ENCODE assay signal across 8 cellular contexts in genomic region chr14:65164068-65164824, GRCh38.
DNase-seq lines count a peak whose midpoint lies in the region; ATAC-seq, FAIRE-seq and TF ChIP-seq lines count a peak whose summit lies in the region.

No MANE protein-coding gene starts in this region.

- no peaks in the 10 kb centered on the region for H3K9me3 Mint-ChIP-seq in activated T-helper 2 cell treated with anti-CD3 and anti-CD28 coated beads, Interferon-gamma antibody, Interleukin-2, Interleukin-4, amounts not matched to agents 10 μg/mL and 5 μg/mL and 100 μg/mL, durations not matched to agents 14 hours and 24 hours and 36 hours

- H3K27ac Mint-ChIP-seq in activated T-helper 2 cell treated with anti-CD3 and anti-CD28 coated beads, Interferon-gamma antibody, Interleukin-2, Interleukin-4, amounts not matched to agents 10 μg/mL and 5 μg/mL and 100 μg/mL, durations not matched to agents 14 hours and 24 hours and 36 hours = no peak overlapping the region

- TF ChIP-seq POLR2A in GM12892 (IDR thresholded peaks at IDR 0.05; ENCODE audit: low read depth, low read length) (no peak), gastroesophageal sphincter (IDR thresholded peaks at IDR 0.05) (no peak)

- DNase-seq in AML-193 (lab: John Stamatoyannopoulos, UW) (peak; percentile 38 to 53), GM12892 (ENCODE audit: insufficient read length) (no peak), NCI-H2227 (lab: John Stamatoyannopoulos, UW; ENCODE audit: unreplicated experiment) (peak; percentile 59), sciatic nerve (ENCODE audit: low spot score) (no peak), UCSD-AML1 (lab: John Stamatoyannopoulos, UW; ENCODE audit: unreplicated experiment) (no peak)
- DNase-seq in activated CD8-positive, alpha-beta memory T cell treated with anti-CD3 and anti-CD28 coated beads, Interleukin-2, amount 50 U/mL, for 4 hours = peak; percentile 21
- DNase-seq in activated T-helper 2 cell treated with anti-CD3 and anti-CD28 coated beads, Interferon-gamma antibody, Interleukin-2, Interleukin-4, amounts not matched to agents 10 μg/mL and 5 μg/mL and 100 μg/mL, durations not matched to agents 14 hours and 24 hours and 36 hours (ENCODE audit: low spot score) = no peak

- H3K36me3 ChIP-seq in gastroesophageal sphincter = no peaks in the 10 kb centered on the region

- peak; percentile 50 to 63 (median 56) for TF ChIP-seq CTCF in gastroesophageal sphincter (IDR thresholded peaks at IDR 0.05)

- ATAC-seq in gastroesophageal sphincter (no peak), sciatic nerve (peak; percentile 59)

- no peak overlapping the region for H3K4me3 Mint-ChIP-seq in activated T-helper 2 cell treated with anti-CD3 and anti-CD28 coated beads, Interferon-gamma antibody, Interleukin-2, Interleukin-4, amounts not matched to agents 10 μg/mL and 5 μg/mL and 100 μg/mL, durations not matched to agents 14 hours and 24 hours and 36 hours (ENCODE audit: low read depth)

- FAIRE-seq in GM12892 (lab: Jason Lieb, UNC) = peak; percentile 69

- no peak for TF ChIP-seq EP300 in gastroesophageal sphincter (IDR thresholded peaks at IDR 0.05)

- no peaks in the 10 kb centered on the region for H3K9me3 ChIP-seq in gastroesophageal sphincter

- H3K4me1 ChIP-seq in gastroesophageal sphincter = no peaks in the 10 kb centered on the region

- no peaks in the 10 kb centered on the region for H3K27me3 Mint-ChIP-seq in activated T-helper 2 cell treated with anti-CD3 and anti-CD28 coated beads, Interferon-gamma antibody, Interleukin-2, Interleukin-4, amounts not matched to agents 10 μg/mL and 5 μg/mL and 100 μg/mL, durations not matched to agents 14 hours and 24 hours and 36 hours (ENCODE audit: low read depth)

- H3K27me3 ChIP-seq in gastroesophageal sphincter = peaks cover 5% of the 10 kb centered on the region

- H3K4me3 ChIP-seq in gastroesophageal sphincter = no peak overlapping the region

- peaks cover 31% of the 10 kb centered on the region for H3K4me1 Mint-ChIP-seq in activated T-helper 2 cell treated with anti-CD3 and anti-CD28 coated beads, Interferon-gamma antibody, Interleukin-2, Interleukin-4, amounts not matched to agents 10 μg/mL and 5 μg/mL and 100 μg/mL, durations not matched to agents 14 hours and 24 hours and 36 hours (ENCODE audit: low read depth)

- H3K27ac ChIP-seq in gastroesophageal sphincter = no peak overlapping the region

- no peaks in the 10 kb centered on the region for H3K36me3 Mint-ChIP-seq in activated T-helper 2 cell treated with anti-CD3 and anti-CD28 coated beads, Interferon-gamma antibody, Interleukin-2, Interleukin-4, amounts not matched to agents 10 μg/mL and 5 μg/mL and 100 μg/mL, durations not matched to agents 14 hours and 24 hours and 36 hours (ENCODE audit: low read depth)

- WGBS in gastroesophageal sphincter (ENCODE audit: low coverage in 1 of 2), 2 donors = 32 to 33% methylated on average over 4 of the region's 6 CpGs

- intact Hi-C loops in sciatic nerve (cut with DNase I) = loop anchor here (5.0 to 10.0 kb wide), 2 partner anchors 661 to 793 kb away; no protein-coding TSS in a partner anchor
- intact Hi-C loops in activated T-helper 2 cell treated with anti-CD3 and anti-CD28 coated beads, Interferon-gamma antibody, Interleukin-2, Interleukin-4, amounts not matched to agents 10 μg/mL and 5 μg/mL and 100 μg/mL, durations not matched to agents 14 hours and 24 hours and 36 hours (cut with micrococcal nuclease) = loop anchor here (1.0 to 5.0 kb wide), 6 partner anchors 62 to 908 kb away; partner anchors contain the start of genes FNTB, FUT8 and MAX

Comparison
In these comparisons a context has a peak if more than half of its experiments do, and no peak if none do; other contexts are left out.
1. DNase-seq: peak in AML-193 (2 of 2), NCI-H2227 (single experiment) and activated CD8-positive, alpha-beta memory T cell treated with anti-CD3 and anti-CD28 coated beads, Interleukin-2, amount 50 U/mL, for 4 hours (single experiment); none in GM12892 (single experiment), sciatic nerve (single experiment), activated T-helper 2 cell treated with anti-CD3 and anti-CD28 coated beads, Interferon-gamma antibody, Interleukin-2, Interleukin-4, amounts not matched to agents 10 μg/mL and 5 μg/mL and 100 μg/mL, durations not matched to agents 14 hours and 24 hours and 36 hours (single experiment) and UCSD-AML1 (single experiment).